ENCODE assay signal across 9 cellular contexts in the genomic region with DNA sequence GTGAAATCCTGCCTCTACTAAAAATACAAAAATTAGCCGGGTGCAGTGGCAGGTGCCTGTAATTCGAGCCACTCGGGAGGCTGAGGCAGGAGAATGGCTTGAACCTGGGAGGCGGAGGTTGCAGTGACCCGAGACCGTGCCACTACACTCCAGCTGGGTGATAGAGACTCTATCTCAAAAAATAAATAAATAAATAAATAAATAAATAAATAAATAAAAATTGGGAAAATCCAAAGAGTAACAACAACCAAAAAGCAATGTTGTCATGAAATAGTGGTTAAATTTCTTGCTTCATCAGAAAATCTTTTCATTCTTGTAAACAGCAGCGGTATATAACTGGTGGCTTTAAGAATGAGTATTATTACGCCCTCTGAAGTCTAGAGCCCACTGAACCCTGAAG.
"Had no signal": no experiment of that assay in that cellular context is flagged by ENCODE, and none has a peak within 500 bp of the region (broad histone marks: within the 10 kb centered on the region; RNA-seq: fewer than 3 reads in every experiment).

No MANE protein-coding gene starts in this region.

- H3K9me3 Mint-ChIP-seq: IgD-negative memory B cell had no signal

- H3K4me3 ChIP-seq: K562 had no signal

- DNase-seq: IMR-90, KBM-7, KG1 had no signal

- ATAC-seq: HepG2, K562 had no signal

- FAIRE-seq: HepG2, HTR-8/SVneo, K562 had no signal

- H3K4me2 ChIP-seq: KMS-11 had no signal

- H3K27ac Mint-ChIP-seq: IgD-negative memory B cell had no signal

- H3K27ac ChIP-seq: HL-60, KMS-11 had no signal

- H3K27me3 Mint-ChIP-seq: IgD-negative memory B cell had no signal

- H3K4me3 Mint-ChIP-seq: IgD-negative memory B cell had no signal
